Comparison of ENCODE assay signal across 14 cellular contexts in the genomic region with DNA sequence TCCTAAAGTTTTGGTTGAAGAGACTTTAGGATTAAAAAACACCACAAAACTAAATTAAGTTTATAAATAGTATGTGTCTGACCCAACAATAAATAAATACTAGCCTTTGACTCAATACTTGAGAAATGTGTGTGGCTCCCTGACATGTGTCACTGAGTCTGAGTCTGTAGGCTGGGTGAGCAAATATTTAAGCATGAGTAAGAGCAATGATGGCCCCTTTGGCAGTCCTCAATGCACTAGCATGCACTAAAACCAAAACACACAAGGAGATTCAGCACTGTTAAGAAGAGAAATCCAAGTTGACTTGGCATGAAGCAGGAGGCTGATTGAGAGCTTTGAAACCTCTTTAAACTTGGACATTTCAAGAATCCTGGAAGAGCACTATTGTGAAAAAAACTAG. TPM values are rescaled to one million over a fixed set of nuclear protein-coding genes. Genes with fewer than 3 reads are reported as not detected.
DNase-seq lines count a peak whose midpoint lies in the region; ATAC-seq and TF ChIP-seq lines count a peak whose summit lies in the region.
"Had no signal": no experiment of that assay in that cellular context is flagged by ENCODE, and none has a peak within 500 bp of the region (broad histone marks: within the 10 kb centered on the region; RNA-seq: fewer than 3 reads in every experiment).

No MANE protein-coding gene starts in this region.

- H3K27ac ChIP-seq in PC-3 (ENCODE audit: low read length) (peak overlapping the region; percentile 75), trophoblast cell (ENCODE audit: low read depth, low read length) (no peak overlapping the region)
- H3K27ac ChIP-seq: spleen had no signal

- H4K8ac ChIP-seq in trophoblast cell (ENCODE audit: low read depth, low read length) = no peak overlapping the region

- no peak overlapping the region for H2BK120ac ChIP-seq in trophoblast cell (ENCODE audit: insufficient read depth, low read length, poor library complexity)

- H3K4me2 ChIP-seq in PC-3 (ENCODE audit: low read length) (peak overlapping the region; percentile 61), trophoblast cell (ENCODE audit: low read length) (no peak overlapping the region)

- DNase-seq in DMS53 treated with DMSO at 0.1 percent for 48 hours (lab: John Stamatoyannopoulos, UW; ENCODE audit: unreplicated experiment) = peak; percentile 67
- peak; percentile 93 for DNase-seq in PC-3
- DNase-seq in dedifferentiated amniotic fluid mesenchymal stem cell (ENCODE audit: extremely low spot score) = peak; percentile 85
- peak; percentile 59 to 68 for DNase-seq in trophoblast cell
- no peak for DNase-seq in activated naive CD4-positive, alpha-beta T cell treated with Interleukin-2 at 50 U/mL for 16 hours
- no peak for DNase-seq in cortex of kidney (lab: John Stamatoyannopoulos, UW)
- DNase-seq in NCI-H510A treated with DMSO at 0.1 percent for 48 hours (lab: John Stamatoyannopoulos, UW) = no peak
- DNase-seq: aorta, islet precursor cell, Kasumi-1, NCI-H2171, RPMI8226, spleen had no signal

- H3F3A ChIP-seq in PC-3 (ENCODE audit: low read length, unreplicated experiment) = peaks cover 12% of the 10 kb centered on the region

- ATAC-seq in PC-3 (peak; percentile 93), GM18511 (IDR thresholded peaks at IDR 0.05; ENCODE audit: unreplicated experiment) (no peak)

- no peak overlapping the region for H4K12ac ChIP-seq in trophoblast cell (ENCODE audit: low read depth, low read length)

- H2BK12ac ChIP-seq in trophoblast cell (ENCODE audit: low read length) = no peak overlapping the region

- H3K4me3 ChIP-seq in PC-3 (ENCODE audit: low read length) (no peak overlapping the region), trophoblast cell (ENCODE audit: low read depth, low read length) (no peak overlapping the region)
- H3K4me3 ChIP-seq: spleen had no signal

- CTCF ChIA-PET in PC-3 (lab: Charles Lee) = interaction anchor here (1.0 kb wide), 1 partner anchor 37 kb away, joined by 3 read pairs; a partner anchor contains a TSS

- no peaks in the 10 kb centered on the region for H3K36me3 ChIP-seq in PC-3 (ENCODE audit: low read depth, low read length)
- no peaks in the 10 kb centered on the region for H3K36me3 ChIP-seq in trophoblast cell (ENCODE audit: control insufficient read depth in 1 of 2, insufficient read depth in 2 of 2, low read length in 2 of 2)
- H3K36me3 ChIP-seq: spleen had no signal

- H4K20me1 ChIP-seq in PC-3 (ENCODE audit: low read length) = no peaks in the 10 kb centered on the region

- no peak overlapping the region for H4K91ac ChIP-seq in trophoblast cell (ENCODE audit: low read depth, low read length)

- POLR2A ChIA-PET in PC-3 (lab: Charles Lee; ENCODE audit: unreplicated experiment) = no interaction called here

- H3K18ac ChIP-seq in trophoblast cell (ENCODE audit: low read length) = no peak overlapping the region

- no peak overlapping the region for H3K23ac ChIP-seq in trophoblast cell (ENCODE audit: low read length)

- no peak overlapping the region for H2AK5ac ChIP-seq in trophoblast cell (ENCODE audit: low read length)

- no peaks in the 10 kb centered on the region for H3K9me2 ChIP-seq in PC-3 (replicated peaks; ENCODE audit: low read length)

- H3K9me3 ChIP-seq in PC-3 (ENCODE audit: low read length) (no peaks in the 10 kb centered on the region), trophoblast cell (ENCODE audit: insufficient read depth, low read depth, low read length) (no peaks in the 10 kb centered on the region)

- H3K79me2 ChIP-seq in PC-3 (ENCODE audit: low read length) = no peaks in the 10 kb centered on the region
- H3K79me2 ChIP-seq in trophoblast cell (ENCODE audit: control insufficient read depth, insufficient read depth, low read length, poor library complexity) = peaks cover 2% of the 10 kb centered on the region

- no peak overlapping the region for H3K14ac ChIP-seq in trophoblast cell (ENCODE audit: low read length)

- H3K9ac ChIP-seq in PC-3 (ENCODE audit: low read length) (no peak overlapping the region), trophoblast cell (ENCODE audit: low read length) (no peak overlapping the region)

- H3K4me1 ChIP-seq in PC-3 (ENCODE audit: insufficient read depth, low read length) (peaks cover 66% of the 10 kb centered on the region), trophoblast cell (ENCODE audit: control insufficient read depth in 1 of 2, insufficient read depth in 2 of 2, low read length in 2 of 2) (peaks cover 6 to 9% of the 10 kb centered on the region in 2 experiments)

- H2BK5ac ChIP-seq in trophoblast cell (ENCODE audit: low read depth, low read length, poor library complexity) = no peak overlapping the region

- no peak overlapping the region for H3K4ac ChIP-seq in trophoblast cell (ENCODE audit: low read depth, low read length)

- TF ChIP-seq CTCF in PC-3 (conservative IDR thresholded peaks at IDR 0.05; ENCODE audit: low read depth, low read length) = no peak

- peaks cover 2% of the 10 kb centered on the region for H3K79me1 ChIP-seq in trophoblast cell (ENCODE audit: low read length)

- intact Hi-C loops in PC-3 (cut with micrococcal nuclease) = loop anchor here (1.0 to 10.0 kb wide), 6 partner anchors 37 to 797 kb away; a partner anchor contains a TSS

- H2AFZ ChIP-seq in PC-3 (ENCODE audit: low read length) (no peak overlapping the region), trophoblast cell (ENCODE audit: insufficient read depth, low read length, poor library complexity) (no peak overlapping the region)

- no peaks in the 10 kb centered on the region for H3K27me3 ChIP-seq in PC-3 (ENCODE audit: low read length)
- no peaks in the 10 kb centered on the region for H3K27me3 ChIP-seq in trophoblast cell (ENCODE audit: insufficient read depth, low read length)
- H3K27me3 ChIP-seq: spleen had no signal

- BruUV-seq in PC-3 (replicated peaks; lab: Mats Ljungman, UMichigan) = no TSS peak

RNA-seq across cellular contexts. Expression of a gene that starts 37.1 kb away (rescaled TPM):
- total RNA-seq in PC-3 (2014; rRNA removed) = 27.0 and 28.6 TPM in 2 replicates
- 26.3 and 29.6 TPM in 2 replicates for polyA plus RNA-seq in trophoblast cell (2013)

Comparison
In these comparisons a context has a peak if more than half of its experiments do, and no peak if none do; other contexts are left out.
1. DNase-seq: peak in DMS53 treated with DMSO at 0.1 percent for 48 hours (single experiment), PC-3 (single experiment), dedifferentiated amniotic fluid mesenchymal stem cell (single experiment) and trophoblast cell (2 of 2); none in activated naive CD4-positive, alpha-beta T cell treated with Interleukin-2 at 50 U/mL for 16 hours (single experiment), cortex of kidney (single experiment) and NCI-H510A treated with DMSO at 0.1 percent for 48 hours (single experiment).